ENCODE assay signal across 14 cellular contexts in the genomic region with DNA sequence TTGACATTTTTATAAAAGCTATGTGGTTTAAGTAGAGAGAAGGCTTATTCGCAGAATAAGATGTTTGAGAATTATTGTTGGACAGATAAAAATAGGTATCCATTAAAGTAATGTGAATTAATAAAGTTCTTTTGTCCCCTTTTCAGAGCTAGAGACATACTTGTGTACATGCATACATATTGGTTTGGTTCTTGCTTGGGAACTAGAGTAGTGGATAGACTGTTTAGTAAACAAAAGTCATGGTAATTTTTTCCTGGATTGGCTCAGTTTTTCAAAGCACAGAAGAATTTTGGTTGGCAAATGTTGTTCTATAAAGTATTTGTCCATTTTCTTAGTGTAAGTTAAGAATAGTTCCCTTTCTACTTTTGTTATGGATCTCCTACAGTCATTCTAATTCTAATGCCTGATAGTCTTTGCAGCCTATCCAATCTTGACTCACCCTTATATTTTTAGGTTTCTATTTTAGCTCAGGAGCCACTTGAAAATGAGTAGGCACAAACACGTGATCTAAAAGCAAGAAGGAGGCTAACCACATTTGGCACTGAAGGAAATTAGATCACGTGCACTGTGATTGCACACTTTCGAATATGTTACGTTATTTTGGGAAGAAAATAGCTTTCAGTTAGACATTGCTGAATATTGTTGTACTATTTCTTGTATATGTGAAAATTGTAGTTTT. TPM values are rescaled to one million over a fixed set of nuclear protein-coding genes. Genes with fewer than 3 reads are reported as not detected.
DNase-seq lines count a peak whose midpoint lies in the region; ATAC-seq and TF ChIP-seq lines count a peak whose summit lies in the region.
"Had no signal": no experiment of that assay in that cellular context is flagged by ENCODE, and none has a peak within 500 bp of the region (broad histone marks: within the 10 kb centered on the region; RNA-seq: fewer than 3 reads in every experiment).

No MANE protein-coding gene starts in this region.

- H3K36me3 Mint-ChIP-seq in activated CD4-positive, alpha-beta T cell treated with anti-CD3 and anti-CD28 coated beads for 36 hours (ENCODE audit: low read depth): peaks cover 14% of the 10 kb centered on the region
- H3K36me3 Mint-ChIP-seq in activated T-helper 17 cell treated with anti-CD3 and anti-CD28 coated beads, Interleukin-2, amount 50 U/mL, for 72 hours (ENCODE audit: low read depth): no peaks in the 10 kb centered on the region
- H3K36me3 Mint-ChIP-seq in natural killer cell treated with Interleukin-12 subunit alpha and Interleukin-12 subunit beta and Interleukin-15 and Interleukin-18, amount 100 ng/mL, for 72 hours: peaks cover 30% of the 10 kb centered on the region
- peaks cover 3 to 25% (median 9%) of the 10 kb centered on the region in 3 experiments for H3K36me3 Mint-ChIP-seq in H9 (ENCODE audit: insufficient read depth in 1 of 3, low read depth in 3 of 3)
- H3K36me3 Mint-ChIP-seq in T-helper 2 cell treated with Interferon-gamma antibody and Interleukin-4, amounts not matched to agents 5 μg/mL and 100 μg/mL, for 36 hours (ENCODE audit: low read depth): peaks cover 32% of the 10 kb centered on the region

- H3K27me3 Mint-ChIP-seq in activated CD4-positive, alpha-beta T cell treated with anti-CD3 and anti-CD28 coated beads for 36 hours: no peaks in the 10 kb centered on the region
- H3K27me3 Mint-ChIP-seq in activated T-helper 17 cell treated with anti-CD3 and anti-CD28 coated beads, Interleukin-2, amount 50 U/mL, for 72 hours: no peaks in the 10 kb centered on the region
- no peaks in the 10 kb centered on the region for H3K27me3 Mint-ChIP-seq in natural killer cell treated with Interleukin-12 subunit alpha and Interleukin-12 subunit beta and Interleukin-15 and Interleukin-18, amount 100 ng/mL, for 72 hours
- no peaks in the 10 kb centered on the region for H3K27me3 Mint-ChIP-seq in H9 (ENCODE audit: low read depth)
- peaks cover 7% of the 10 kb centered on the region for H3K27me3 Mint-ChIP-seq in T-helper 2 cell treated with Interferon-gamma antibody and Interleukin-4, amounts not matched to agents 5 μg/mL and 100 μg/mL, for 36 hours (ENCODE audit: low read depth)

- H3K27me3 ChIP-seq in H9 (ENCODE audit: insufficient read depth, low read length): no peaks in the 10 kb centered on the region

- H2BK5ac ChIP-seq in H9 (ENCODE audit: insufficient read length, low read length): no peak overlapping the region

- WGBS in H9 (ENCODE audit: extremely low coverage, insufficient read length, low lambda C conversion rate): no CpG with 5 or more reads among the region's 5 CpGs

- no peak overlapping the region for H2BK12ac ChIP-seq in H9 (ENCODE audit: insufficient read length, low read depth, low read length)

- CTCF ChIA-PET in activated CD4-positive, alpha-beta T cell treated with anti-CD3 and anti-CD28 coated beads for 36 hours (lab: Charles Lee): interaction anchor here (0.5 to 1.7 kb wide), 7 partner anchors 11 to 278 kb away, joined by 3 to 5 read pairs (median 4); no protein-coding TSS in a partner anchor

- peaks cover 16% of the 10 kb centered on the region for H3K9me3 Mint-ChIP-seq in activated CD4-positive, alpha-beta T cell treated with anti-CD3 and anti-CD28 coated beads for 36 hours (ENCODE audit: low read depth)
- peaks cover 8% of the 10 kb centered on the region for H3K9me3 Mint-ChIP-seq in activated T-helper 17 cell treated with anti-CD3 and anti-CD28 coated beads, Interleukin-2, amount 50 U/mL, for 72 hours
- H3K9me3 Mint-ChIP-seq in natural killer cell treated with Interleukin-12 subunit alpha and Interleukin-12 subunit beta and Interleukin-15 and Interleukin-18, amount 100 ng/mL, for 72 hours: peaks cover 4% of the 10 kb centered on the region
- peaks cover 18 to 30% of the 10 kb centered on the region in 2 experiments for H3K9me3 Mint-ChIP-seq in H9
- peaks cover 30% of the 10 kb centered on the region for H3K9me3 Mint-ChIP-seq in T-helper 2 cell treated with Interferon-gamma antibody and Interleukin-4, amounts not matched to agents 5 μg/mL and 100 μg/mL, for 36 hours

- H3K27ac ChIP-seq in H9 (ENCODE audit: insufficient read length, low read depth, low read length): no peak overlapping the region

- no peaks in the 10 kb centered on the region for H3K79me1 ChIP-seq in H9 (ENCODE audit: insufficient read depth, low read depth, low read length, poor library complexity, severe bottlenecking)

- H4K8ac ChIP-seq in H9 (replicated peaks; ENCODE audit: insufficient read length, low read depth, low read length): no peak overlapping the region

- H2BK120ac ChIP-seq in H9 (ENCODE audit: low read depth, low read length, poor library complexity, severe bottlenecking): no peak overlapping the region

- H3T11ph ChIP-seq in H9 (ENCODE audit: low read length): no peak overlapping the region

- peaks cover 61% of the 10 kb centered on the region for H3K4me1 Mint-ChIP-seq in activated CD4-positive, alpha-beta T cell treated with anti-CD3 and anti-CD28 coated beads for 36 hours
- H3K4me1 Mint-ChIP-seq in activated T-helper 17 cell treated with anti-CD3 and anti-CD28 coated beads, Interleukin-2, amount 50 U/mL, for 72 hours: peaks cover 53% of the 10 kb centered on the region
- peaks cover 47 to 64% of the 10 kb centered on the region in 2 donors for H3K4me1 Mint-ChIP-seq in natural killer cell treated with Interleukin-12 subunit alpha and Interleukin-12 subunit beta and Interleukin-15 and Interleukin-18, amount 100 ng/mL, for 72 hours (ENCODE audit: low read depth in 2 of 2)
- H3K4me1 Mint-ChIP-seq in H9: peaks cover 15 to 17% of the 10 kb centered on the region in 2 experiments
- peaks cover 23% of the 10 kb centered on the region for H3K4me1 Mint-ChIP-seq in T-helper 2 cell treated with Interferon-gamma antibody and Interleukin-4, amounts not matched to agents 5 μg/mL and 100 μg/mL, for 36 hours (ENCODE audit: low read depth)
- H3K4me1 Mint-ChIP-seq: nephron had no signal

- no peaks in the 10 kb centered on the region for H3K9me3 ChIP-seq in H9 (ENCODE audit: control insufficient read depth, low read depth, low read length)

- no peak overlapping the region for H2BK20ac ChIP-seq in H9 (ENCODE audit: low read depth, low read length, poor library complexity, severe bottlenecking)

- POLR2A ChIA-PET in activated CD4-positive, alpha-beta T cell treated with anti-CD3 and anti-CD28 coated beads for 36 hours (lab: Charles Lee): interaction anchor here (0.7 to 1.0 kb wide), 2 partner anchors 32 to 338 kb away, joined by 3 to 4 read pairs; a partner anchor contains a TSS

- 0 out of 2 replicates have a peak, but pooled peaks cover 2% of the 10 kb centered on the region for H3K4me1 ChIP-seq in H9 (ENCODE audit: insufficient read depth, low read length)

- intact Hi-C loops in activated CD4-positive, alpha-beta T cell treated with anti-CD3 and anti-CD28 coated beads for 36 hours (cut with DNase I, micrococcal nuclease): loop anchor here (1.0 to 2.0 kb wide), 2 partner anchors 47 to 49 kb away; a partner anchor contains a TSS

- no peak overlapping the region for H3K4me3 Mint-ChIP-seq in activated CD4-positive, alpha-beta T cell treated with anti-CD3 and anti-CD28 coated beads for 36 hours
- H3K4me3 Mint-ChIP-seq in activated T-helper 17 cell treated with anti-CD3 and anti-CD28 coated beads, Interleukin-2, amount 50 U/mL, for 72 hours: peak overlapping the region; percentile 72
- H3K4me3 Mint-ChIP-seq in natural killer cell treated with Interleukin-12 subunit alpha and Interleukin-12 subunit beta and Interleukin-15 and Interleukin-18, amount 100 ng/mL, for 72 hours: peak overlapping the region; percentile 74
- H3K4me3 Mint-ChIP-seq in H9: no peak overlapping the region
- H3K4me3 Mint-ChIP-seq in T-helper 2 cell treated with Interferon-gamma antibody and Interleukin-4, amounts not matched to agents 5 μg/mL and 100 μg/mL, for 36 hours: no peak overlapping the region
- H3K4me3 Mint-ChIP-seq: nephron had no signal

- H3K27ac Mint-ChIP-seq in activated CD4-positive, alpha-beta T cell treated with anti-CD3 and anti-CD28 coated beads for 36 hours: peak overlapping the region; percentile 14
- peak overlapping the region; percentile 95 for H3K27ac Mint-ChIP-seq in activated T-helper 17 cell treated with anti-CD3 and anti-CD28 coated beads, Interleukin-2, amount 50 U/mL, for 72 hours
- H3K27ac Mint-ChIP-seq in natural killer cell treated with Interleukin-12 subunit alpha and Interleukin-12 subunit beta and Interleukin-15 and Interleukin-18, amount 100 ng/mL, for 72 hours: peak overlapping the region; percentile 81 to 90
- H3K27ac Mint-ChIP-seq in H9: no peak overlapping the region; a peak in 1 of 7 replicates
- no peak overlapping the region for H3K27ac Mint-ChIP-seq in T-helper 2 cell treated with Interferon-gamma antibody and Interleukin-4, amounts not matched to agents 5 μg/mL and 100 μg/mL, for 36 hours
- H3K27ac Mint-ChIP-seq: nephron had no signal

- H2AFZ ChIP-seq in H9 (ENCODE audit: low read length): no peak overlapping the region

- no peak for TF ChIP-seq CTCF in H9 (conservative IDR thresholded peaks at IDR 0.05)

- H2AK5ac ChIP-seq in H9 (ENCODE audit: insufficient read length, low read length): no peak overlapping the region

- no peak overlapping the region for H3K23ac ChIP-seq in H9 (ENCODE audit: insufficient read length, low read depth, low read length)

- no peak overlapping the region for H4K91ac ChIP-seq in H9 (ENCODE audit: insufficient read length, low read depth, low read length)

- H2BK15ac ChIP-seq in H9 (ENCODE audit: low read depth, low read length): no peak overlapping the region

- H4K20me1 ChIP-seq in H9 (ENCODE audit: control insufficient read depth, insufficient read depth, insufficient read length): no peaks in the 10 kb centered on the region

- no peak overlapping the region for H3K9ac ChIP-seq in H9 (ENCODE audit: extremely low read depth, insufficient read length, low read length)

- no peaks in the 10 kb centered on the region for H3K23me2 ChIP-seq in H9 (ENCODE audit: insufficient read length, low read depth, low read length, poor library complexity, severe bottlenecking)

- no peak overlapping the region for H3K4me2 ChIP-seq in H9 (ENCODE audit: insufficient read depth, insufficient read length, low read length)

- no peak overlapping the region for H3K4ac ChIP-seq in H9 (ENCODE audit: low read depth, low read length)

- no peaks in the 10 kb centered on the region; the same call in 1 of the 2 replicates for H3K79me2 ChIP-seq in H9 (ENCODE audit: insufficient read depth, low read length)

- H4K5ac ChIP-seq in H9 (ENCODE audit: insufficient read length, low read depth, low read length): no peak overlapping the region

- no peak overlapping the region for H3K14ac ChIP-seq in H9 (ENCODE audit: insufficient read depth, low read length)

- H3K56ac ChIP-seq in H9 (ENCODE audit: insufficient read length, low read depth, low read length): no peak overlapping the region

- no peak for DNase-seq in activated CD4-positive, alpha-beta T cell treated with anti-CD3 and anti-CD28 coated beads for 36 hours
- no peak for DNase-seq in activated CD4-positive, alpha-beta T cell treated with anti-CD3 and anti-CD28 coated beads for 1 hour
- peak; percentile 38 for DNase-seq in HT1080 (ENCODE audit: low read depth)
- DNase-seq in natural killer cell treated with Interleukin-12 subunit alpha and Interleukin-12 subunit beta and Interleukin-15 and Interleukin-18, amount 100 ng/mL, for 72 hours (ENCODE audit: low spot score): no peak
- no peak for DNase-seq in H9
- DNase-seq in T-helper 2 cell treated with Interferon-gamma antibody and Interleukin-4, amounts not matched to agents 5 μg/mL and 100 μg/mL, for 36 hours (ENCODE audit: low spot score): no peak
- DNase-seq: activated CD4-positive, alpha-beta T cell treated with anti-CD3 and anti-CD28 coated beads for 48 hours; foreskin fibroblast; kidney; NCI-H146; NCI-H774 had no signal

- H3K18ac ChIP-seq in H9 (ENCODE audit: insufficient read length, low read depth, low read length): no peak overlapping the region

- ATAC-seq in activated CD4-positive, alpha-beta T cell treated with anti-CD3 and anti-CD28 coated beads for 36 hours: peak; percentile 52
- peak; percentile 43 for ATAC-seq in activated T-helper 17 cell treated with anti-CD3 and anti-CD28 coated beads, Interleukin-2, amount 50 U/mL, for 72 hours (replicated peaks)
- ATAC-seq in natural killer cell treated with Interleukin-12 subunit alpha and Interleukin-12 subunit beta and Interleukin-15 and Interleukin-18, amount 100 ng/mL, for 72 hours: peak; percentile 64 to 65
- ATAC-seq in HG03280 (IDR thresholded peaks at IDR 0.05; ENCODE audit: unreplicated experiment): no peak

RNA-seq across cellular contexts. Expression of a gene that starts 47.0 kb away (rescaled TPM):
- 10 to 100 TPM; 22.6 to 29.9 TPM for total RNA-seq in activated CD4-positive, alpha-beta T cell treated with anti-CD3 and anti-CD28 coated beads for 36 hours
- 8.4 and 9.1 TPM in 2 replicates for total RNA-seq in HT1080 (2014; rRNA removed; shearing (Covaris generic))
- polyA plus RNA-seq in HT1080 (2015; cell fraction: cytosol; rRNA removed): 7.6 and 11.3 TPM in 2 replicates
- polyA plus RNA-seq in HT1080 (2015; cell fraction: nucleus; rRNA removed): 17.1 and 20.5 TPM in 2 replicates
- 10 to 100 TPM; 38.4 to 54.1 TPM for total RNA-seq in activated T-helper 17 cell treated with anti-CD3 and anti-CD28 coated beads, Interleukin-2, amount 50 U/mL, for 72 hours
- total RNA-seq in natural killer cell treated with Interleukin-12 subunit alpha and Interleukin-12 subunit beta and Interleukin-15 and Interleukin-18, amount 100 ng/mL, for 72 hours: 100 to 1,000 TPM in 1 of 2 donors, 10 to 100 TPM in 1; 53.4 to 101 TPM
- 146 and 147 TPM in 2 replicates for total RNA-seq in H9 (2021)

Comparison
In these comparisons a context has a peak if more than half of its experiments do, and no peak if none do; other contexts are left out.
1. H3K27ac Mint-ChIP-seq: peak in activated CD4-positive, alpha-beta T cell treated with anti-CD3 and anti-CD28 coated beads for 36 hours (single experiment), activated T-helper 17 cell treated with anti-CD3 and anti-CD28 coated beads, Interleukin-2, amount 50 U/mL, for 72 hours (single experiment) and natural killer cell treated with Interleukin-12 subunit alpha and Interleukin-12 subunit beta and Interleukin-15 and Interleukin-18, amount 100 ng/mL, for 72 hours (2 of 2); none in H9 (0 of 3) and T-helper 2 cell treated with Interferon-gamma antibody and Interleukin-4, amounts not matched to agents 5 μg/mL and 100 μg/mL, for 36 hours (single experiment).
2. H3K4me3 Mint-ChIP-seq: peak in activated T-helper 17 cell treated with anti-CD3 and anti-CD28 coated beads, Interleukin-2, amount 50 U/mL, for 72 hours (single experiment) and natural killer cell treated with Interleukin-12 subunit alpha and Interleukin-12 subunit beta and Interleukin-15 and Interleukin-18, amount 100 ng/mL, for 72 hours (single experiment); none in activated CD4-positive, alpha-beta T cell treated with anti-CD3 and anti-CD28 coated beads for 36 hours (single experiment), H9 (0 of 2) and T-helper 2 cell treated with Interferon-gamma antibody and Interleukin-4, amounts not matched to agents 5 μg/mL and 100 μg/mL, for 36 hours (single experiment).